In genomic region chr12:19884081-19884480, GRCh38 we compare ENCODE assay signal across 23 cellular contexts.
DNase-seq lines count a peak whose midpoint lies in the region; ATAC-seq and TF ChIP-seq lines count a peak whose summit lies in the region.
"Had no signal": no experiment of that assay in that cellular context is flagged by ENCODE, and none has a peak within 500 bp of the region (broad histone marks: within the 10 kb centered on the region; RNA-seq: fewer than 3 reads in every experiment).

No MANE protein-coding gene starts in this region.

- H3K4me3 ChIP-seq in A673 (ENCODE audit: low read depth, low read length, poor library complexity, severe bottlenecking): no peak overlapping the region
- H3K4me3 ChIP-seq in SK-N-SH (ENCODE audit: low read depth in 2 of 2, low read length in 1 of 2): no peak overlapping the region
- H3K4me3 ChIP-seq in gastroesophageal sphincter: no peak overlapping the region
- H3K4me3 ChIP-seq in rectal smooth muscle tissue (ENCODE audit: low read length): no peak overlapping the region
- H3K4me3 ChIP-seq: BLaER1, lower lobe of right lung had no signal

- no peaks in the 10 kb centered on the region for H3K4me1 ChIP-seq in A673 (ENCODE audit: insufficient read depth, low read length, poor library complexity, severe bottlenecking)
- peaks cover 7 to 9% of the 10 kb centered on the region in 2 experiments; a peak in 2 of 4 replicates for H3K4me1 ChIP-seq in SK-N-SH (ENCODE audit: control insufficient read depth in 1 of 2, insufficient read depth in 2 of 2, low read depth in 1 of 2, low read length in 1 of 2)
- peaks cover 16 to 54% (median 23%) of the 10 kb centered on the region in 3 donors for H3K4me1 ChIP-seq in gastroesophageal sphincter
- H3K4me1 ChIP-seq in rectal smooth muscle tissue (ENCODE audit: control insufficient read depth, insufficient read depth, low read length): peaks cover 38% of the 10 kb centered on the region
- H3K4me1 ChIP-seq: BLaER1 had no signal

- H3K9ac ChIP-seq in SK-N-SH (no peak overlapping the region), rectal smooth muscle tissue (ENCODE audit: low read length) (no peak overlapping the region)
- H3K9ac ChIP-seq: BLaER1 had no signal

- 39% methylated on average over 3 of the region's 3 CpGs for WGBS in SK-N-SH (ENCODE audit: low lambda C conversion rate)
- 24 to 29% methylated on average over 3 of the region's 3 CpGs for WGBS in gastroesophageal sphincter (ENCODE audit: low coverage in 1 of 2), 2 donors

- H3K27ac ChIP-seq in A673 (ENCODE audit: low read depth, low read length, poor library complexity, severe bottlenecking): no peak overlapping the region
- H3K27ac ChIP-seq in SK-N-SH (ENCODE audit: low read depth in 2 of 2, low read length in 1 of 2): peak overlapping the region; percentile 44 to 73; a peak in 3 of 4 replicates
- H3K27ac ChIP-seq in gastroesophageal sphincter: peak overlapping the region; percentile 73 to 80 (median 78)
- peak overlapping the region; percentile 60 for H3K27ac ChIP-seq in rectal smooth muscle tissue (ENCODE audit: low read depth, low read length)
- H3K27ac ChIP-seq: BLaER1, lower lobe of right lung had no signal

- intact Hi-C loops in A673 (cut with micrococcal nuclease; ENCODE audit: unreplicated experiment): no loop called here

- POLR2A ChIA-PET in A673 (lab: Charles Lee; ENCODE audit: low non-redundant PET): no interaction called here
- POLR2A ChIA-PET in SK-N-SH (lab: Yijun Ruan, JAX): no interaction called here

- TF ChIP-seq EP300 in SK-N-SH (IDR thresholded peaks at IDR 0.05; ENCODE audit: borderline replicate concordance in 1 of 2, low read depth in 1 of 2, low read length in 1 of 2) (no peak), gastroesophageal sphincter (IDR thresholded peaks at IDR 0.05) (peak; percentile 37)

- CTCF ChIA-PET in A673 (lab: Charles Lee): no interaction called here
- CTCF ChIA-PET in SK-N-SH (lab: Yijun Ruan, JAX): no interaction called here

- no peaks in the 10 kb centered on the region for H4K20me1 ChIP-seq in SK-N-SH (ENCODE audit: insufficient read depth)
- H4K20me1 ChIP-seq: BLaER1 had no signal

- DNase-seq in A673 (ENCODE audit: low spot score) (peak; percentile 18), SK-N-SH (no peak), AML-193 (lab: John Stamatoyannopoulos, UW) (no peak)
- DNase-seq: activated CD4-positive, alpha-beta memory T cell treated with anti-CD3 and anti-CD28 coated beads for 36 hours; activated CD8-positive, alpha-beta memory T cell treated with anti-CD3 and anti-CD28 coated beads, Interleukin-2, amount 50 U/mL, for 48 hours; activated effector memory CD4-positive, alpha-beta T cell treated with Interleukin-2 at 50 U/mL for 16 hours; caudate nucleus; DMS53; lower lobe of right lung; NCI-H1105 treated with DMSO at 0.1 percent for 48 hours; NCI-H2081; NCI-H2227 treated with DMSO at 0.1 percent for 48 hours; NCI-H69; nephron progenitor cell; stimulated activated naive CD8-positive, alpha-beta T cell treated with anti-CD3 and anti-CD28 coated beads, Interleukin-15, Interleukin-2, amounts not matched to agents 100 U/mL and 50 U/mL, for 24 hours had no signal

- H2AFZ ChIP-seq in SK-N-SH (ENCODE audit: low read depth): peak overlapping the region; percentile 39; the same call in 1 of the 2 replicates

- H3K9me3 ChIP-seq in A673 (ENCODE audit: low read depth, low read length, poor library complexity, severe bottlenecking): no peaks in the 10 kb centered on the region
- no peaks in the 10 kb centered on the region; the same call in 1 of the 2 replicates for H3K9me3 ChIP-seq in SK-N-SH
- no peaks in the 10 kb centered on the region for H3K9me3 ChIP-seq in gastroesophageal sphincter
- H3K9me3 ChIP-seq: lower lobe of right lung had no signal

- H3K36me3 ChIP-seq in A673 (ENCODE audit: insufficient read depth, low read length, poor library complexity, severe bottlenecking) (no peaks in the 10 kb centered on the region), SK-N-SH (replicated peaks in 1 of 2; ENCODE audit: control insufficient read depth in 1 of 2, insufficient read depth in 2 of 2, low read length in 1 of 2) (no peaks in the 10 kb centered on the region), gastroesophageal sphincter (no peaks in the 10 kb centered on the region), rectal smooth muscle tissue (ENCODE audit: control insufficient read depth, insufficient read depth, low read length) (no peaks in the 10 kb centered on the region)
- H3K36me3 ChIP-seq: BLaER1, lower lobe of right lung had no signal

- BruUV-seq in A673 (replicated peaks; lab: Mats Ljungman, UMichigan): no TSS peak

- no peaks in the 10 kb centered on the region for H3K9me2 ChIP-seq in SK-N-SH

- peak overlapping the region; percentile 33; the same call in 1 of the 2 replicates for H3K4me2 ChIP-seq in SK-N-SH
- H3K4me2 ChIP-seq: BLaER1 had no signal

- no peaks in the 10 kb centered on the region for H3K79me2 ChIP-seq in SK-N-SH (ENCODE audit: insufficient read depth)

- no peaks in the 10 kb centered on the region for H3F3A ChIP-seq in SK-N-SH (replicated peaks; ENCODE audit: insufficient read depth)

- H3K27me3 ChIP-seq in A673 (replicated peaks; ENCODE audit: insufficient read depth, low read depth, low read length, poor library complexity) (no peaks in the 10 kb centered on the region), SK-N-SH (ENCODE audit: insufficient read depth) (no peaks in the 10 kb centered on the region), gastroesophageal sphincter (no peaks in the 10 kb centered on the region), rectal smooth muscle tissue (ENCODE audit: control insufficient read depth, insufficient read depth, low read length) (no peaks in the 10 kb centered on the region)
- H3K27me3 ChIP-seq: BLaER1 had no signal

- ATAC-seq in gastroesophageal sphincter: peak; percentile 37
- no peak for ATAC-seq in GM21360 (IDR thresholded peaks at IDR 0.05; ENCODE audit: unreplicated experiment)
- ATAC-seq in HG02571 (IDR thresholded peaks at IDR 0.05; ENCODE audit: unreplicated experiment): no peak
- ATAC-seq in GM19455 (IDR thresholded peaks at IDR 0.05; ENCODE audit: unreplicated experiment): no peak
- ATAC-seq: activated CD4-positive, CD25-positive, alpha-beta regulatory T cell treated with anti-CD3 and anti-CD28 coated beads, Interleukin-2, amount 50 U/mL, for 24 hours; lower lobe of right lung; Panc1; stimulated activated naive CD8-positive, alpha-beta T cell treated with anti-CD3 and anti-CD28 coated beads, Interleukin-15, Interleukin-2, amounts not matched to agents 100 U/mL and 50 U/mL, for 24 hours had no signal

- TF ChIP-seq POLR2A in gastroesophageal sphincter (IDR thresholded peaks at IDR 0.05): no peak

- no peak for TF ChIP-seq RAD21 in SK-N-SH (IDR thresholded peaks at IDR 0.05; ENCODE audit: low read length)

- TF ChIP-seq CTCF in A673 (conservative IDR thresholded peaks at IDR 0.05; ENCODE audit: low read depth, low read length) (no peak), SK-N-SH (IDR thresholded peaks at IDR 0.05) (no peak), gastroesophageal sphincter (IDR thresholded peaks at IDR 0.05) (no peak)

TF ChIP-seq in SK-N-SH, 30 proteins besides CTCF, POLR2A, EP300 and RAD21:
- TF ChIP-seq SMC3 (IDR thresholded peaks at IDR 0.05; ENCODE audit: low read depth, low read length): no peak
- TF ChIP-seq MEF2A (IDR thresholded peaks at IDR 0.05; ENCODE audit: borderline replicate concordance, low read depth): 0 out of 2 replicates have a peak, but pooled peaks have one; percentile 35
- TF ChIP-seq TCF12 (IDR thresholded peaks at IDR 0.05): peak; percentile 29
- no peak for TF ChIP-seq NFIC (IDR thresholded peaks at IDR 0.05; ENCODE audit: borderline replicate concordance)
TF ChIP-seq in SK-N-SH: peak in this region for 2.
